ENCODE assay signal across 27 cellular contexts in genomic region chr2:234723400-234723799, GRCh38.
"Had no signal": no experiment of that assay in that cellular context is flagged by ENCODE, and none has a peak within 500 bp of the region (broad histone marks: within the 10 kb centered on the region; RNA-seq: fewer than 3 reads in every experiment).

No MANE protein-coding gene starts in this region.

- H3K27ac Mint-ChIP-seq: activated CD8-positive, alpha-beta T cell treated with anti-CD3 and anti-CD28 coated beads for 36 hours; activated naive CD8-positive, alpha-beta T cell treated with anti-CD3 and anti-CD28 coated beads, Interleukin-2, amount 10 ng/mL, durations not matched to agents 7 days and 5 days; activated T-cell treated with anti-CD3 and anti-CD28 coated beads, Interleukin-2, amount 50 U/mL, for 72 hours; activated T-helper 2 cell treated with anti-CD3 and anti-CD28 coated beads, Interferon-gamma antibody, Interleukin-2, Interleukin-4, amounts not matched to agents 10 μg/mL and 5 μg/mL and 100 μg/mL, durations not matched to agents 14 hours and 24 hours and 36 hours had no signal

- H3K27ac ChIP-seq: adrenal gland, Peyer's patch, RWPE1, SJCRH30 had no signal

- ATAC-seq: activated CD4-positive, CD25-positive, alpha-beta regulatory T cell treated with anti-CD3 and anti-CD28 coated beads, Interleukin-2, amount 50 U/mL, for 24 hours; activated CD8-positive, alpha-beta T cell treated with anti-CD3 and anti-CD28 coated beads for 36 hours; activated T-cell treated with anti-CD3 and anti-CD28 coated beads, Interleukin-2, amount 50 U/mL, for 72 hours; SK-N-SH treated with all-trans-retinoic acid at 6 μM for 48 hours had no signal

- H3K4me3 Mint-ChIP-seq: activated CD8-positive, alpha-beta T cell treated with anti-CD3 and anti-CD28 coated beads for 36 hours; activated naive CD8-positive, alpha-beta T cell treated with anti-CD3 and anti-CD28 coated beads, Interleukin-2, amount 10 ng/mL, durations not matched to agents 7 days and 5 days; activated T-cell treated with anti-CD3 and anti-CD28 coated beads, Interleukin-2, amount 50 U/mL, for 72 hours had no signal

- H3K4me1 ChIP-seq: adrenal gland, Peyer's patch had no signal

- H3K36me3 ChIP-seq: adrenal gland, Peyer's patch, SJCRH30 had no signal

- H3K4me3 ChIP-seq: adrenal gland, Peyer's patch, SJCRH30 had no signal

- DNase-seq: activated CD4-positive, alpha-beta T cell treated with anti-CD3 and anti-CD28 coated beads for 4 hours; activated CD8-positive, alpha-beta memory T cell treated with anti-CD3 and anti-CD28 coated beads, Interleukin-2, amount 50 U/mL, for 4 hours; activated CD8-positive, alpha-beta T cell treated with anti-CD3 and anti-CD28 coated beads for 36 hours; activated gamma-delta T cell treated with Interleukin-2 at 50 U/mL for 16 hours; activated naive CD4-positive, alpha-beta T cell treated with anti-CD3 and anti-CD28 coated beads, Interleukin-2, amount 50 U/mL, for 16 hours; activated naive CD8-positive, alpha-beta T cell treated with anti-CD3 and anti-CD28 coated beads, Interleukin-2, amount 10 ng/mL, durations not matched to agents 7 days and 5 days; activated T-cell treated with anti-CD3 and anti-CD28 coated beads, Interleukin-2, amount 50 U/mL, for 72 hours; adrenal gland; anterior cingulate cortex; KG1; NCI-H1092; NCI-H1417; NCI-H2029; NCI-H2107; NCI-H2171 treated with DMSO at 0.1 percent for 48 hours; NCI-H345; NCI-H510A; NCI-H526 treated with DMSO at 0.1 percent for 48 hours; NCI-H82; Peyer's patch; Right ventricle myocardium superior; SJCRH30; SW 1271 had no signal

- H3K4me1 Mint-ChIP-seq: activated naive CD8-positive, alpha-beta T cell treated with anti-CD3 and anti-CD28 coated beads, Interleukin-2, amount 10 ng/mL, durations not matched to agents 7 days and 5 days had no signal

- H3K27me3 ChIP-seq: adrenal gland, Peyer's patch, SJCRH30 had no signal

- H3K9me3 ChIP-seq: adrenal gland, Peyer's patch, SJCRH30 had no signal

- H3K36me3 Mint-ChIP-seq: activated naive CD8-positive, alpha-beta T cell treated with anti-CD3 and anti-CD28 coated beads, Interleukin-2, amount 10 ng/mL, durations not matched to agents 7 days and 5 days had no signal

- H3K9me3 Mint-ChIP-seq: activated CD8-positive, alpha-beta T cell treated with anti-CD3 and anti-CD28 coated beads for 36 hours; activated naive CD8-positive, alpha-beta T cell treated with anti-CD3 and anti-CD28 coated beads, Interleukin-2, amount 10 ng/mL, durations not matched to agents 7 days and 5 days; activated T-cell treated with anti-CD3 and anti-CD28 coated beads, Interleukin-2, amount 50 U/mL, for 72 hours; activated T-helper 2 cell treated with anti-CD3 and anti-CD28 coated beads, Interferon-gamma antibody, Interleukin-2, Interleukin-4, amounts not matched to agents 10 μg/mL and 5 μg/mL and 100 μg/mL, durations not matched to agents 14 hours and 24 hours and 36 hours had no signal
